ENCODE assay signal across 8 cellular contexts in the genomic region with DNA sequence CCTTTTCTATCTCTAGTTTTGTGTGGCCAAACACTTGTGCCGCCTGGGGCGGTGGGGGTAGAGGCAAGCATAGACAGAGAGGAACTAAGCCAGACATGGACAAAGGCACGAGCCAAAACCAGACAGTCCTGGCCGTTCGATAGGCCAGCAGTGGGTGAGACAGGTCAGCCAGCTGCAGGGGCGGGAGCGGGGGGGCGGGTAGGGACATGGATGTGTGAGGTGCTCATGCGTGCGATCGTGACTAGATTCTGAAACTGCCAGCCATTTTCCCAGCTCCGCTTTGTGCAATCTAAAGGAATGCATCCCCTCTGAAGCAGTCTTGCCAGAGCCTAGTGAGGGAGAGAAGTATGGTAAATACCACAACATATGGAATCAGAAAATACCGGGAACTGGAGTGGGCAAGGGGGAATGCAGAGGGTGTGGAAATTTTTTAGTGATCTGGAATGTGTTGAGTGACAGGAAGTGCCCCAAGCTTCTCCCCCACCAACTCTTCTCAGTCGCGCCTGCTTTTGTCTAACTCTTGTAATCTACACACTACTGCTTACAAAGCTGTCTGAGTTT.
DNase-seq lines count a peak whose midpoint lies in the region; ATAC-seq and TF ChIP-seq lines count a peak whose summit lies in the region.

No MANE protein-coding gene starts in this region.

- H3K27me3 Mint-ChIP-seq in CD8-positive, alpha-beta memory T cell: peaks cover 6 to 32% of the 10 kb centered on the region in 2 donors

- ATAC-seq in GM21381 (IDR thresholded peaks at IDR 0.05; ENCODE audit: unreplicated experiment): peak; percentile 53
- ATAC-seq in left ventricle myocardium superior: peak; percentile 87
- ATAC-seq in HG02970 (IDR thresholded peaks at IDR 0.05; ENCODE audit: low FRiP score, unreplicated experiment): no peak

- H3K4me3 ChIP-seq in CD8-positive, alpha-beta memory T cell (ENCODE audit: low read length): peak overlapping the region; percentile 52
- H3K4me3 ChIP-seq in LNCaP clone FGC (ENCODE audit: low read depth, low read length): peak overlapping the region; percentile 59
- H3K4me3 ChIP-seq in SJSA1: peak overlapping the region; percentile 42

- peak in 3 of 5 donors; percentile 2 to 54 (median 29) for DNase-seq in CD8-positive, alpha-beta memory T cell
- peak; percentile 60 for DNase-seq in LNCaP clone FGC (ENCODE audit: low read depth)
- DNase-seq in SJSA1 (ENCODE audit: low read depth in 1 of 2, low spot score in 2 of 2): peak; percentile 93 to 94
- DNase-seq in anterior cingulate cortex (lab: John Stamatoyannopoulos, UW): peak in 57 of 58 donors; percentile 8 to 84 (median 69)
- peak; percentile 79 for DNase-seq in left ventricle myocardium superior
- DNase-seq in posterior cingulate gyrus: peak; percentile 38 to 93 (median 70)

- no peaks in the 10 kb centered on the region for H3K36me3 Mint-ChIP-seq in CD8-positive, alpha-beta memory T cell

- H3K27ac Mint-ChIP-seq in CD8-positive, alpha-beta memory T cell: peak overlapping the region; percentile 32 to 89 (median 72)

- peaks cover 4% of the 10 kb centered on the region for H3K27me3 ChIP-seq in CD8-positive, alpha-beta memory T cell (ENCODE audit: insufficient read depth, low read length, poor library complexity, severe bottlenecking)
- H3K27me3 ChIP-seq in SJSA1 (replicated peaks): no peaks in the 10 kb centered on the region

- H3K36me3 ChIP-seq in CD8-positive, alpha-beta memory T cell (ENCODE audit: insufficient read depth, low read length): no peaks in the 10 kb centered on the region
- H3K36me3 ChIP-seq in SJSA1: peaks cover 6% of the 10 kb centered on the region

- POLR2A ChIA-PET in CD8-positive, alpha-beta memory T cell (lab: Charles Lee): interaction anchor here (1.8 kb wide), 1 partner anchor 203 kb away, joined by 4 read pairs; no protein-coding TSS in a partner anchor

- intact Hi-C loops in left ventricle myocardium superior (cut with micrococcal nuclease): no loop called here
- intact Hi-C loops in posterior cingulate gyrus (cut with DNase I): no loop called here

- H3K4me1 Mint-ChIP-seq in CD8-positive, alpha-beta memory T cell: peaks cover 19 to 40% (median 23%) of the 10 kb centered on the region in 3 donors

- CTCF ChIA-PET in CD8-positive, alpha-beta memory T cell (lab: Charles Lee): no interaction called here

- no peak for TF ChIP-seq CTCF in LNCaP clone FGC (IDR thresholded peaks at IDR 0.05; ENCODE audit: control insufficient read depth, extremely low read depth, insufficient read depth)

- H3K9me3 ChIP-seq in CD8-positive, alpha-beta memory T cell (ENCODE audit: low read length): no peaks in the 10 kb centered on the region
- H3K9me3 ChIP-seq in SJSA1 (replicated peaks): no peaks in the 10 kb centered on the region

- H3K9me3 Mint-ChIP-seq in CD8-positive, alpha-beta memory T cell: no peaks in the 10 kb centered on the region

- peak overlapping the region; percentile 83 to 93 (median 86) for H3K4me3 Mint-ChIP-seq in CD8-positive, alpha-beta memory T cell

- H3K4me1 ChIP-seq in CD8-positive, alpha-beta memory T cell (ENCODE audit: insufficient read depth, low read length): peaks cover 16% of the 10 kb centered on the region
- peaks cover 37% of the 10 kb centered on the region for H3K4me1 ChIP-seq in SJSA1 (replicated peaks)

- peak overlapping the region; percentile 49 for H3K27ac ChIP-seq in CD8-positive, alpha-beta memory T cell (ENCODE audit: low read depth, low read length)
- H3K27ac ChIP-seq in SJSA1: peak overlapping the region; percentile 90

Comparison
In these comparisons a context has a peak if more than half of its experiments do, and no peak if none do; other contexts are left out.
1. DNase-seq: peak in every context shown above with its lines; median percentile 94 in SJSA1; 79 in left ventricle myocardium superior; 70 in posterior cingulate gyrus; 69 in anterior cingulate cortex; 60 in LNCaP clone FGC; 29 in CD8-positive, alpha-beta memory T cell.